In genomic region chr3:185498503-185499396, GRCh38 we compare ENCODE assay signal across 8 cellular contexts. TPM values are rescaled to one million over a fixed set of nuclear protein-coding genes. Genes with fewer than 3 reads are reported as not detected.
DNase-seq lines count a peak whose midpoint lies in the region; ATAC-seq and TF ChIP-seq lines count a peak whose summit lies in the region.

TMEM41A (minus strand) TSS chr3:185499035; CDS start chr3:185498961, 74 bp downstream.

- H3K4me3 ChIP-seq in prostate gland = peak within 1 kb of the TSS; percentile 90

- peak; percentile 84 for ATAC-seq in GM18499 (IDR thresholded peaks at IDR 0.05; ENCODE audit: insufficient read depth, unreplicated experiment)
- peak; percentile 96 for ATAC-seq in HG02885 (IDR thresholded peaks at IDR 0.05; ENCODE audit: poor library complexity, unreplicated experiment)
- ATAC-seq in T-helper 17 cell = peak; percentile 99
- ATAC-seq in left ventricle myocardium superior = peak; percentile 99

- TF ChIP-seq POLR2A in prostate gland (IDR thresholded peaks at IDR 0.05) = peak; percentile 92

- H3K9me3 ChIP-seq in T-helper 17 cell (ENCODE audit: control insufficient read depth, low read length, poor library complexity, severe bottlenecking) (no peaks in the 10 kb centered on the region), prostate gland (no peaks in the 10 kb centered on the region)

- TF ChIP-seq CTCF in prostate gland (IDR thresholded peaks at IDR 0.05) = peak in 2 of 4 experiments; percentile 10 to 19

- WGBS in prostate gland = under 1% methylated on average over 82 of the region's 82 CpGs

- intact Hi-C loops in left ventricle myocardium superior (cut with micrococcal nuclease) (no loop called here), prostate gland (cut with DNase I) (loop anchor here (10.0 kb wide), 1 partner anchor 214 kb away; no protein-coding TSS in a partner anchor)

- H3K27ac ChIP-seq in angular gyrus (ENCODE audit: low read depth, low read length) = peak within 1 kb of the TSS; percentile 37
- H3K27ac ChIP-seq in prostate gland = peak within 1 kb of the TSS; percentile 86 to 95

- no peaks in the 10 kb centered on the region for H3K4me1 ChIP-seq in prostate gland (replicated peaks)

- H3K4me3 Mint-ChIP-seq in T-helper 17 cell = peak within 1 kb of the TSS; percentile 95

- H3K27ac Mint-ChIP-seq in T-helper 17 cell = peak within 1 kb of the TSS; percentile 67

- DNase-seq in NCI-H1694 (lab: John Stamatoyannopoulos, UW) = peak; percentile 73
- peak; percentile 76 to 86 (median 78) for DNase-seq in T-helper 17 cell
- DNase-seq in left ventricle myocardium superior = peak; percentile 96
- peak; percentile 95 for DNase-seq in prostate gland (ENCODE audit: low spot score)
- peak; percentile 97 for DNase-seq in ureter (ENCODE audit: low spot score)

- no peaks in the 10 kb centered on the region for H3K27me3 Mint-ChIP-seq in T-helper 17 cell

- no peaks in the 10 kb centered on the region for H3K27me3 ChIP-seq in prostate gland (replicated peaks; ENCODE audit: insufficient read depth)

- peaks cover 0 to 3% of the 10 kb centered on the region in 2 donors for H3K36me3 ChIP-seq in prostate gland

- H3K4me1 Mint-ChIP-seq in T-helper 17 cell = peaks cover 18% of the 10 kb centered on the region

- H3K36me3 Mint-ChIP-seq in T-helper 17 cell (ENCODE audit: low read depth) = peaks cover 9% of the 10 kb centered on the region

RNA-seq across cellular contexts. Expression of gene TMEM41A, which starts in this region (rescaled TPM):
- total RNA-seq in T-helper 17 cell = 10 to 100 TPM; 20.6 to 23.4 TPM
- total RNA-seq in left ventricle myocardium superior = 9.2 TPM
- 10 to 100 TPM; 16.4 to 24.5 TPM for total RNA-seq in prostate gland
- 31.9 TPM for total RNA-seq in ureter

Comparison
In these comparisons a context has a peak if more than half of its experiments do, and no peak if none do; other contexts are left out.
1. Peak in every context shown above with its lines: DNase-seq, ATAC-seq, H3K4me3 ChIP-seq and H3K27ac ChIP-seq.